ENCODE assay signal across 21 cellular contexts in genomic region chr2:105909215-105909614, GRCh38.
A peak's percentile ranks its signal among the peaks of the same experiment; 100 is the strongest.
DNase-seq lines count a peak whose midpoint lies in the region; ATAC-seq, FAIRE-seq and TF ChIP-seq lines count a peak whose summit lies in the region.
"Had no signal": no experiment of that assay in that cellular context is flagged by ENCODE, and none has a peak within 500 bp of the region (broad histone marks: within the 10 kb centered on the region; RNA-seq: fewer than 3 reads in every experiment).

No MANE protein-coding gene starts in this region.

- TF ChIP-seq EP300 in K562 (IDR thresholded peaks at IDR 0.05; ENCODE audit: low read length), result no peak

- no TSS peak for BruUV-seq in K562 (replicated peaks; lab: Mats Ljungman, UMichigan)

- H3K36me3 ChIP-seq in CD4-positive, alpha-beta memory T cell (ENCODE audit: insufficient read depth, low read length), result no peaks in the 10 kb centered on the region
- no peaks in the 10 kb centered on the region for H3K36me3 ChIP-seq in K562 (ENCODE audit: control insufficient read depth, insufficient read depth, low read length)
- no peaks in the 10 kb centered on the region for H3K36me3 ChIP-seq in parathyroid adenoma (ENCODE audit: control insufficient read depth, insufficient read depth, low read length)
- H3K36me3 ChIP-seq: Peyer's patch had no signal

- CTCF ChIA-PET in CD4-positive, alpha-beta memory T cell (lab: Charles Lee; ENCODE audit: partially characterized antibody), result no interaction called here
- CTCF ChIA-PET in K562 (lab: Yijun Ruan, JAX; ENCODE audit: low intra/inter-chr PET ratio), result no interaction called here

- no peaks in the 10 kb centered on the region for H3K9me1 ChIP-seq in K562 (ENCODE audit: control insufficient read depth, insufficient read depth, low read length)

- no peaks in the 10 kb centered on the region for H3K79me2 ChIP-seq in K562 (ENCODE audit: control insufficient read depth, insufficient read depth, low read length)
- no peaks in the 10 kb centered on the region for H3K79me2 ChIP-seq in parathyroid adenoma

- no peaks in the 10 kb centered on the region for H4K20me1 ChIP-seq in K562 (replicated peaks; ENCODE audit: control insufficient read depth, insufficient read depth, low read length)

- no peak for ATAC-seq in K562
- ATAC-seq: GM12878 had no signal

- in situ Hi-C loops in K562 (cut with MboI), result no loop called here

- no peak for DNase-seq in activated T-cell treated with anti-CD3 and anti-CD28 coated beads, Interleukin-2, amount 50 U/mL, for 24 hours
- DNase-seq in activated T-cell treated with anti-CD3 and anti-CD28 coated beads for 4 hours (no peak), K562 (ENCODE audit: extremely low read depth in 1 of 4, low spot score in 3 of 4) (no peak), glomerular visceral epithelial cell (ENCODE audit: extremely low spot score) (no peak), endothelial cell (ENCODE audit: low spot score) (no peak), HuH-7.5 (ENCODE audit: low spot score) (no peak)
- no peak for DNase-seq in CD4-positive, alpha-beta memory T cell
- DNase-seq: 8988T, Calu3, HCEC 1CT, Karpas-422, NCI-H1417 treated with DMSO at 0.1 percent for 48 hours, NCI-H2029, NCI-H2227 treated with DMSO at 0.1 percent for 48 hours, NCI-H69, Peyer's patch, SIG-M5 had no signal

- 6% methylated on average over 4 of the region's 4 CpGs for WGBS in K562 (ENCODE audit: insufficient coverage, low coverage, missing lambda C conversion rate)

- no peaks in the 10 kb centered on the region for H3K27me3 Mint-ChIP-seq in activated T-cell treated with anti-CD3 and anti-CD28 coated beads, Interleukin-2, amount 50 U/mL, for 24 hours
- no peaks in the 10 kb centered on the region for H3K27me3 Mint-ChIP-seq in CD4-positive, alpha-beta memory T cell
- peaks cover 2% of the 10 kb centered on the region for H3K27me3 Mint-ChIP-seq in endothelial cell (ENCODE audit: unreplicated experiment)

- peaks cover 47% of the 10 kb centered on the region for H3K4me1 Mint-ChIP-seq in activated T-cell treated with anti-CD3 and anti-CD28 coated beads, Interleukin-2, amount 50 U/mL, for 24 hours (ENCODE audit: low read depth)
- peaks cover 25 to 48% (median 34%) of the 10 kb centered on the region in 4 donors for H3K4me1 Mint-ChIP-seq in CD4-positive, alpha-beta memory T cell
- peaks cover 2% of the 10 kb centered on the region for H3K4me1 Mint-ChIP-seq in endothelial cell (ENCODE audit: unreplicated experiment)

- TF ChIP-seq POLR2A in K562 (conservative IDR thresholded peaks at IDR 0.05), result no peak

- FAIRE-seq in K562 (lab: Jason Lieb, UNC), result no peak
- FAIRE-seq: GM12878, GM18507 had no signal

- H3K9ac ChIP-seq in K562 (ENCODE audit: insufficient read depth in 1 of 2, low read depth in 2 of 2, low read length in 2 of 2) (no peak overlapping the region), parathyroid adenoma (no peak overlapping the region)

- H3K9me3 Mint-ChIP-seq in activated T-cell treated with anti-CD3 and anti-CD28 coated beads, Interleukin-2, amount 50 U/mL, for 24 hours, result peaks cover 4% of the 10 kb centered on the region
- H3K9me3 Mint-ChIP-seq in CD4-positive, alpha-beta memory T cell, result peaks cover 2 to 5% (median 3%) of the 10 kb centered on the region in 8 donors
- no peaks in the 10 kb centered on the region for H3K9me3 Mint-ChIP-seq in endothelial cell (ENCODE audit: unreplicated experiment)

- H3K4me3 ChIP-seq in CD4-positive, alpha-beta memory T cell (ENCODE audit: low read length in 2 of 2), result no peak overlapping the region
- H3K4me3 ChIP-seq in K562 (no peak overlapping the region), parathyroid adenoma (ENCODE audit: low read depth, low read length) (no peak overlapping the region)
- H3K4me3 ChIP-seq: GM12878, Peyer's patch had no signal

- no peaks in the 10 kb centered on the region for H3K27me3 ChIP-seq in CD4-positive, alpha-beta memory T cell (ENCODE audit: insufficient read depth, low read length)
- peaks cover 11 to 23% of the 10 kb centered on the region in 2 experiments; a peak in 3 of 5 replicates for H3K27me3 ChIP-seq in K562 (ENCODE audit: control insufficient read depth in 2 of 2, insufficient read depth in 2 of 2, low read length in 2 of 2)
- no peaks in the 10 kb centered on the region for H3K27me3 ChIP-seq in parathyroid adenoma (ENCODE audit: control insufficient read depth, insufficient read depth, low read length)
- H3K27me3 ChIP-seq: Peyer's patch had no signal

- H3K4me3 Mint-ChIP-seq in activated T-cell treated with anti-CD3 and anti-CD28 coated beads, Interleukin-2, amount 50 U/mL, for 24 hours, result no peak overlapping the region
- no peak overlapping the region for H3K4me3 Mint-ChIP-seq in CD4-positive, alpha-beta memory T cell
- no peak overlapping the region for H3K4me3 Mint-ChIP-seq in endothelial cell (ENCODE audit: unreplicated experiment)

- H3K27ac Mint-ChIP-seq in activated T-cell treated with anti-CD3 and anti-CD28 coated beads, Interleukin-2, amount 50 U/mL, for 24 hours, result peak overlapping the region; percentile 6
- peak overlapping the region in 5 of 7 donors; percentile 5 to 80 (median 51) for H3K27ac Mint-ChIP-seq in CD4-positive, alpha-beta memory T cell
- H3K27ac Mint-ChIP-seq in endothelial cell (ENCODE audit: unreplicated experiment), result no peak overlapping the region

- H2AFZ ChIP-seq in K562 (ENCODE audit: low read depth, low read length), result no peak overlapping the region; the same call in 1 of the 2 replicates
- H2AFZ ChIP-seq in parathyroid adenoma, result no peak overlapping the region

- intact Hi-C loops in CD4-positive, alpha-beta memory T cell (cut with micrococcal nuclease), result no loop called here
- intact Hi-C loops in K562 (cut with micrococcal nuclease), result no loop called here

- no peaks in the 10 kb centered on the region for H3K9me3 ChIP-seq in CD4-positive, alpha-beta memory T cell (ENCODE audit: control insufficient read depth in 1 of 2, low read length in 2 of 2)
- H3K9me3 ChIP-seq in K562 (replicated peaks; ENCODE audit: control insufficient read depth, insufficient read depth, low read depth, low read length) (no peaks in the 10 kb centered on the region), parathyroid adenoma (ENCODE audit: control insufficient read depth, low read length) (no peaks in the 10 kb centered on the region)
- H3K9me3 ChIP-seq: Peyer's patch had no signal

- peaks cover 26% of the 10 kb centered on the region for H3K4me1 ChIP-seq in CD4-positive, alpha-beta memory T cell (ENCODE audit: insufficient read depth, low read length)
- H3K4me1 ChIP-seq in K562 (replicated peaks in 1 of 2; ENCODE audit: control insufficient read depth in 2 of 2, insufficient read depth in 2 of 2, low read length in 2 of 2), result peaks cover 0 to 5% of the 10 kb centered on the region in 2 experiments; a peak in 2 of 5 replicates
- H3K4me1 ChIP-seq in parathyroid adenoma, result no peaks in the 10 kb centered on the region
- H3K4me1 ChIP-seq: Peyer's patch had no signal

- POLR2A ChIA-PET in CD4-positive, alpha-beta memory T cell (lab: Charles Lee; ENCODE audit: partially characterized antibody), result no interaction called here
- POLR2A ChIA-PET in K562 (lab: Yijun Ruan, JAX), result interaction anchor here (1.1 kb wide), 1 partner anchor 10 kb away, joined by 6 read pairs; no protein-coding TSS in a partner anchor

- H3K27ac ChIP-seq in CD4-positive, alpha-beta memory T cell (ENCODE audit: low read depth, low read length), result no peak overlapping the region
- H3K27ac ChIP-seq in K562 (ENCODE audit: extremely low read depth, low read depth, low read length) (no peak overlapping the region), parathyroid adenoma (peak overlapping the region; percentile 1)
- H3K27ac ChIP-seq: C4-2B, Peyer's patch had no signal

- H3K4me2 ChIP-seq in K562 (ENCODE audit: insufficient read depth, low read length) (no peak overlapping the region), parathyroid adenoma (ENCODE audit: low read length) (no peak overlapping the region)

- TF ChIP-seq RAD21 in K562 (CRISPR knock-in tag; conservative IDR thresholded peaks at IDR 0.05 in 1 of 2, IDR thresholded peaks at IDR 0.05 in 1 of 2), result no peak

- no peak for TF ChIP-seq CTCF in K562 (IDR thresholded peaks at IDR 0.05 in 2 of 3, conservative IDR thresholded peaks at IDR 0.05 in 1 of 3; ENCODE audit: insufficient read depth in 2 of 3, low read depth in 1 of 3, low read length in 3 of 3)
- no peak for TF ChIP-seq CTCF in parathyroid adenoma (IDR thresholded peaks at IDR 0.05)
- TF ChIP-seq CTCF in endothelial cell (IDR thresholded peaks at IDR 0.05; ENCODE audit: unreplicated experiment), result no peak

- H3K36me3 Mint-ChIP-seq in activated T-cell treated with anti-CD3 and anti-CD28 coated beads, Interleukin-2, amount 50 U/mL, for 24 hours (ENCODE audit: low read depth), result peaks cover 2% of the 10 kb centered on the region
- peaks cover under 1 to 8% of the 10 kb centered on the region in 2 donors for H3K36me3 Mint-ChIP-seq in CD4-positive, alpha-beta memory T cell
- H3K36me3 Mint-ChIP-seq in endothelial cell (ENCODE audit: low read depth, unreplicated experiment), result peaks cover 2% of the 10 kb centered on the region

TF ChIP-seq in K562, 482 proteins besides CTCF, POLR2A, EP300 and RAD21 (continues in another document):
- TF ChIP-seq HINFP (tag; conservative IDR thresholded peaks at IDR 0.05; ENCODE audit: low read depth) (no peak), SPI1 (IDR thresholded peaks at IDR 0.05; ENCODE audit: borderline replicate concordance, low read depth, low read length) (peak; percentile 7; the same call in 1 of the 2 replicates)
